In the genomic region with DNA sequence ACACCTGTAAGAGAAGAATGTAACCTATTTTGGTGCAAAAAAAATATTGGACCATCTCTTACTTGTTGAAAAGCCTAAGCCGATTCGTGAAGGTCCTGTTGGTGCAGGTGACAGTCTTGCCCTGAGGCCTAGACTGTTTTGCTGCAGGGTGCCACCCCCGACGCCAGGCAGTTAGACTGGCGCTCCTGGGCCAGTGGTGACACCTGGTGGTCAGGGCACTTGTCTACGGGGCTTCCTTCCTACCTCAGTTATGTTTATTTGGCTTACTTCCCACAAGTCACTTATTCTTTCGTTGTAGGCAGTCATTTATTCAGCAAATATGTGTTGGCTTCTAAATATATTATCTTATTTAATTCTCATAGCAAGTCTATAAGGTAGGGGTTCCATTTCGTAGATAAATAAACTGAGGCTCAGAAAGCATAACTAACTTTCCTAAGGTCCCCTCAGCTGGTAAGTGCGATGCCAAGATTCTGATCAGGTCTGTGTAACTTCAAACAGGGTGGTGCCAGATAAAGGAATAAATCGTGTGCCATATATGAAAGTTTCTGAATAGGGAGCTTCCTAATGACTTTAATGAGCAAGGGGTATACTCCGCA, we compare ENCODE assay signal across 7 cellular contexts. TPM values are rescaled to one million over a fixed set of nuclear protein-coding genes. Genes with fewer than 3 reads are reported as not detected.
DNase-seq lines count a peak whose midpoint lies in the region; FAIRE-seq and TF ChIP-seq lines count a peak whose summit lies in the region.

No MANE protein-coding gene starts in this region.

- H3K27ac Mint-ChIP-seq in HFFc6: no peak overlapping the region
- H3K27ac Mint-ChIP-seq in T-helper 2 cell treated with Interferon-gamma antibody and Interleukin-4, amounts not matched to agents 5 μg/mL and 100 μg/mL, for 36 hours: no peak overlapping the region

- H3K27ac ChIP-seq in kidney (ENCODE audit: low read depth in 2 of 2, low read length in 2 of 2): no peak overlapping the region

- no peaks in the 10 kb centered on the region for H3K36me3 ChIP-seq in kidney (ENCODE audit: control insufficient read depth in 1 of 2, insufficient read depth in 2 of 2, low read length in 2 of 2)

- no peak overlapping the region for H3K9ac ChIP-seq in kidney (ENCODE audit: low read length in 2 of 2)

- H3K4me1 Mint-ChIP-seq in HFFc6 (ENCODE audit: low read depth): peaks cover 8% of the 10 kb centered on the region
- peaks cover 29% of the 10 kb centered on the region for H3K4me1 Mint-ChIP-seq in T-helper 2 cell treated with Interferon-gamma antibody and Interleukin-4, amounts not matched to agents 5 μg/mL and 100 μg/mL, for 36 hours (ENCODE audit: low read depth)

- no peaks in the 10 kb centered on the region for H3K9me3 Mint-ChIP-seq in HFFc6
- no peaks in the 10 kb centered on the region for H3K9me3 Mint-ChIP-seq in T-helper 2 cell treated with Interferon-gamma antibody and Interleukin-4, amounts not matched to agents 5 μg/mL and 100 μg/mL, for 36 hours

- no peaks in the 10 kb centered on the region for H3K36me3 Mint-ChIP-seq in HFFc6 (ENCODE audit: low read depth)
- no peaks in the 10 kb centered on the region for H3K36me3 Mint-ChIP-seq in T-helper 2 cell treated with Interferon-gamma antibody and Interleukin-4, amounts not matched to agents 5 μg/mL and 100 μg/mL, for 36 hours (ENCODE audit: low read depth)

- FAIRE-seq in kidney (lab: Jason Lieb, UNC): no peak

- H3K9me3 ChIP-seq in kidney (ENCODE audit: control insufficient read depth in 1 of 2, low read length in 2 of 2): no peaks in the 10 kb centered on the region

- peaks cover 4% of the 10 kb centered on the region in 2 donors for H3K4me1 ChIP-seq in kidney (ENCODE audit: control insufficient read depth in 1 of 2, insufficient read depth in 1 of 2, low read depth in 1 of 2, low read length in 2 of 2)

- TF ChIP-seq CTCF in GM13976 (IDR thresholded peaks at IDR 0.05; ENCODE audit: borderline replicate concordance, control extremely low read depth, extremely low read depth, insufficient read depth, missing control alignments): peak; percentile 87
- TF ChIP-seq CTCF in HFFc6 (IDR thresholded peaks at IDR 0.05): peak; percentile 72
- TF ChIP-seq CTCF in kidney (IDR thresholded peaks at IDR 0.05; ENCODE audit: borderline replicate concordance, extremely low read depth, insufficient read depth): peak; percentile 56

- H3K4me3 Mint-ChIP-seq in HFFc6: no peak overlapping the region
- H3K4me3 Mint-ChIP-seq in T-helper 2 cell treated with Interferon-gamma antibody and Interleukin-4, amounts not matched to agents 5 μg/mL and 100 μg/mL, for 36 hours: peak overlapping the region; percentile 94

- no peaks in the 10 kb centered on the region for H3K27me3 Mint-ChIP-seq in HFFc6 (ENCODE audit: insufficient read depth)
- H3K27me3 Mint-ChIP-seq in T-helper 2 cell treated with Interferon-gamma antibody and Interleukin-4, amounts not matched to agents 5 μg/mL and 100 μg/mL, for 36 hours (ENCODE audit: low read depth): no peaks in the 10 kb centered on the region

- in situ Hi-C loops in GM13976 (cut with MboI; ENCODE audit: low sequenced_read_pairs, unreplicated experiment): loop anchor here (5.0 kb wide), 1 partner anchor 55 kb away; no protein-coding TSS in a partner anchor

- DNase-seq in GM13976 (ENCODE audit: low spot score) (peak; percentile 70), HFFc6 (no peak), MV-4-11 (lab: John Stamatoyannopoulos, UW) (peak; percentile 68), amniotic epithelial cell (ENCODE audit: low read depth) (peak; percentile 30), kidney (peak; percentile 83)
- peak; percentile 75 for DNase-seq in T-helper 2 cell treated with Interferon-gamma antibody and Interleukin-4, amounts not matched to agents 5 μg/mL and 100 μg/mL, for 36 hours (ENCODE audit: low spot score)
- DNase-seq in stimulated activated CD4-positive, alpha-beta T cell treated with anti-CD3 and anti-CD28 coated beads, TNF-alpha, amount 100 ng/mL, for 1 hour (ENCODE audit: low read depth in 3 of 3, low spot score in 1 of 3): peak; percentile 59 to 68 (median 68)

- intact Hi-C loops in kidney (cut with DNase I): no loop called here

- H3K4me3 ChIP-seq in kidney (ENCODE audit: low read length in 2 of 2): peak overlapping the region in 1 of 2 donors; percentile 2

RNA-seq across cellular contexts. Expression of gene EEIG2, which starts 1.9 kb away (rescaled TPM):
- 1 to 10 TPM; 3.3 to 5.2 (median 4.5) TPM for total RNA-seq in HFFc6 (2021; fragmentation: NEBNext Ultra II Directional; extraction: Animal tissue kit (Norgen Biotek cat#: 25700))
- total RNA-seq in kidney: 8.3 TPM
- 1.7 TPM for polyA plus RNA-seq in kidney (ENCODE audit: insufficient read depth, low read depth, low replicate concordance)
